In the genomic region with DNA sequence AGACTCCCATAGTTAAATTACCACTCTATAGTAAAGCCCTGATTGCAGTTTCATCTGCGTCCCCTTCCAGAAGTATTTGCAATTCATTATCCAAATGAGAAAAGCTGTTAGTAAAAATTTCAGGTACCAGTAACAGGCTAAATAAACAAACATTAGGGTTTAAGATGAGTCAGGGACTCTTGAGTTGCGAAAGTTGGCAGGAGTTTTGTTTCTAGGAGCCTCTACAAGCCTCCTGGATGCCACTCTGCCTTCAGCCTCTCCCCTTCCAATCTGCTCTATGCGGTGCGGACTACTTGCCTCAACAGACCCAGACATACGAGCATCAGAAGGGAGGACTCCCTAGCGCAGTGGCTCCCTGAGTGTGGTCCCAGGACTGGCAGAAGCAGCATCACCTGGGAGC, we compare ENCODE assay signal across 18 cellular contexts.
DNase-seq lines count a peak whose midpoint lies in the region; ATAC-seq and TF ChIP-seq lines count a peak whose summit lies in the region.
"Had no signal": no experiment of that assay in that cellular context is flagged by ENCODE, and none has a peak within 500 bp of the region (broad histone marks: within the 10 kb centered on the region; RNA-seq: fewer than 3 reads in every experiment).

No MANE protein-coding gene starts in this region.

- 46 to 64% methylated on average over 6 of the region's 6 CpGs for WGBS in esophagus, 2 donors
- no CpG with 5 or more reads among the region's 6 CpGs for WGBS in mesendoderm (ENCODE audit: extremely low coverage, insufficient coverage, low lambda C conversion rate)
- WGBS in suprapubic skin: 62% methylated on average over 6 of the region's 6 CpGs

- H3K4me1 ChIP-seq in esophagus (ENCODE audit: control insufficient read depth in 2 of 2, insufficient read depth in 2 of 2, low read length in 1 of 2) (peaks cover 0 to 20% of the 10 kb centered on the region in 2 donors), mesendoderm (ENCODE audit: control insufficient read depth, low read depth, low read length) (no peaks in the 10 kb centered on the region), suprapubic skin (peaks cover 9% of the 10 kb centered on the region)
- H3K4me1 ChIP-seq: gastroesophageal sphincter had no signal

- H3K9ac ChIP-seq in mesendoderm (ENCODE audit: low read length): no peak overlapping the region

- no peak overlapping the region for H3K4ac ChIP-seq in mesendoderm (ENCODE audit: low read depth, low read length)

- TF ChIP-seq POLR2A in suprapubic skin (IDR thresholded peaks at IDR 0.05): no peak

- TF ChIP-seq EP300 in suprapubic skin (IDR thresholded peaks at IDR 0.05): no peak

- no peak overlapping the region for H2BK120ac ChIP-seq in mesendoderm (ENCODE audit: low read depth, low read length)

- H2BK15ac ChIP-seq in mesendoderm (replicated peaks; ENCODE audit: low read depth): no peak overlapping the region

- H3K79me1 ChIP-seq in mesendoderm (ENCODE audit: low read length): no peaks in the 10 kb centered on the region

- DNase-seq in A172 (ENCODE audit: low spot score) (peak; percentile 27), LHCN-M2 (ENCODE audit: low read depth) (peak; percentile 24), NCI-H526 treated with DMSO at 0.1 percent for 48 hours (lab: John Stamatoyannopoulos, UW) (peak; percentile 51), mesendoderm (no peak), suprapubic skin (ENCODE audit: low spot score in 2 of 2) (no peak), GOT3 (lab: John Stamatoyannopoulos, UW) (no peak)
- DNase-seq: ACHN; activated CD4-positive, CD25-positive, alpha-beta regulatory T cell; activated CD8-positive, alpha-beta memory T cell treated with anti-CD3 and anti-CD28 coated beads, Interleukin-2, amount 10 ng/mL, durations not matched to agents 7 days and 5 days; amygdala; DMS153; MM.1S; NCI-H2171 treated with DMSO at 0.1 percent for 48 hours; stimulated activated CD4-positive, alpha-beta T cell treated with anti-CD3 and anti-CD28 coated beads, Interleukin-4, amount 100 ng/mL, for 1 hour; T-helper 2 cell had no signal

- H3K9me3 ChIP-seq in esophagus (ENCODE audit: control insufficient read depth in 2 of 2, insufficient read depth in 1 of 2, low read depth in 1 of 2, low read length in 1 of 2) (peaks cover 0 to 3% of the 10 kb centered on the region in 2 donors), suprapubic skin (no peaks in the 10 kb centered on the region)
- H3K9me3 ChIP-seq: gastroesophageal sphincter had no signal

- H3K27me3 ChIP-seq in esophagus (ENCODE audit: control insufficient read depth in 1 of 2, insufficient read depth in 2 of 2, low read length in 2 of 2): no peaks in the 10 kb centered on the region
- no peaks in the 10 kb centered on the region for H3K27me3 ChIP-seq in mesendoderm (ENCODE audit: insufficient read depth, low read length, poor library complexity)
- H3K27me3 ChIP-seq in suprapubic skin: no peaks in the 10 kb centered on the region

- H3K56ac ChIP-seq in mesendoderm (ENCODE audit: low read length): no peak overlapping the region

- no peak overlapping the region for H4K8ac ChIP-seq in mesendoderm (ENCODE audit: low read depth, low read length)

- no peak overlapping the region for H4K5ac ChIP-seq in mesendoderm (ENCODE audit: low read length)

- H3K4me2 ChIP-seq in mesendoderm (ENCODE audit: low read length): no peak overlapping the region

- peaks cover 0 to 2% of the 10 kb centered on the region in 2 donors for H3K36me3 ChIP-seq in esophagus (ENCODE audit: control insufficient read depth in 2 of 2, insufficient read depth in 2 of 2, low read length in 1 of 2)
- H3K36me3 ChIP-seq in mesendoderm (ENCODE audit: control insufficient read depth, insufficient read depth, low read length): no peaks in the 10 kb centered on the region
- no peaks in the 10 kb centered on the region for H3K36me3 ChIP-seq in suprapubic skin
- H3K36me3 ChIP-seq: gastroesophageal sphincter had no signal

- no peak overlapping the region for H2AK5ac ChIP-seq in mesendoderm (ENCODE audit: low read length)

- H3K4me3 ChIP-seq in esophagus (ENCODE audit: low read depth in 1 of 2, low read length in 2 of 2): no peak overlapping the region
- no peak overlapping the region for H3K4me3 ChIP-seq in mesendoderm (ENCODE audit: low read length)
- H3K4me3 ChIP-seq in suprapubic skin: no peak overlapping the region
- H3K4me3 ChIP-seq: gastroesophageal sphincter had no signal

- H2BK5ac ChIP-seq in mesendoderm (ENCODE audit: low read length): no peak overlapping the region

- H3K79me2 ChIP-seq in mesendoderm (ENCODE audit: control insufficient read depth, insufficient read depth, low read length): no peaks in the 10 kb centered on the region

- no peak overlapping the region for H3K18ac ChIP-seq in mesendoderm (ENCODE audit: low read length)

- ATAC-seq in HG02981 (IDR thresholded peaks at IDR 0.05; ENCODE audit: unreplicated experiment): no peak
- ATAC-seq: activated CD8-positive, alpha-beta memory T cell treated with anti-CD3 and anti-CD28 coated beads, Interleukin-2, amount 10 ng/mL, durations not matched to agents 7 days and 5 days; gastroesophageal sphincter had no signal

- no peak overlapping the region for H3K23ac ChIP-seq in mesendoderm (ENCODE audit: low read length)

- peak overlapping the region; percentile 78 to 82 for H3K27ac ChIP-seq in esophagus (ENCODE audit: low read depth in 2 of 2, low read length in 1 of 2)
- no peak overlapping the region for H3K27ac ChIP-seq in mesendoderm (ENCODE audit: low read depth, low read length)
- H3K27ac ChIP-seq in suprapubic skin: no peak overlapping the region
- H3K27ac ChIP-seq: gastroesophageal sphincter had no signal

- TF ChIP-seq CTCF in suprapubic skin (IDR thresholded peaks at IDR 0.05): no peak

Comparison
In these comparisons a context has a peak if more than half of its experiments do, and no peak if none do; other contexts are left out.
1. DNase-seq: peak in A172 (single experiment), LHCN-M2 (single experiment) and NCI-H526 treated with DMSO at 0.1 percent for 48 hours (single experiment); none in mesendoderm (single experiment), suprapubic skin (0 of 2) and GOT3 (single experiment).
2. H3K27ac ChIP-seq: peak in esophagus (2 of 2); none in mesendoderm (single experiment) and suprapubic skin (single experiment).